34 cellular contexts compared by ENCODE assay signal in the genomic region with DNA sequence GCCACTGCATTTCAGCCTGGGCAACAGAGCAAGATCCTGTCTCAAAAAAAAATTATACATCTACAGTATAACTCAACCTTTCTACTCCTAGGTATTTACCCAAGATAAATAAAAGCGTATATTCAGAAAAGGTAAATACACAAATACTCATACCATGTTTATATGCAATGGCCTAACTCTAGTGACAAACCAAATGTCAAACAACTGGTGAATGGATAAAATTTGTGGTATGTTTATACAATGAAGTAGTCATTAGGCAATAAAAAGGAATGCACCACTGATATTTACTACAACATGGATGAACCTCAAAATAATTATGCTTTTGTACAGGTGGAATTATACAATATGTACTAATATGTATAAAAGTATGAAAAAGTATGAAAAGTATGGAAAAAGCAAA.
"Had no signal": no experiment of that assay in that cellular context is flagged by ENCODE, and none has a peak within 500 bp of the region (broad histone marks: within the 10 kb centered on the region; RNA-seq: fewer than 3 reads in every experiment).

No MANE protein-coding gene starts in this region.

- H3K27me3 ChIP-seq: MG63 had no signal

- H3K9me3 ChIP-seq: MG63 had no signal

- DNase-seq: Karpas-422, Kasumi-1, MG63, MM.1S, MV-4-11, NCI-H1048, NCI-H1092, NCI-H1092 treated with DMSO at 0.1 percent for 48 hours, NCI-H1105, NCI-H1105 treated with DMSO at 0.1 percent for 48 hours, NCI-H1417, NCI-H1417 treated with DMSO at 0.1 percent for 48 hours, NCI-H1436, NCI-H1436 treated with DMSO at 0.1 percent for 48 hours, NCI-H146, NCI-H1694, NCI-H1694 treated with DMSO at 0.1 percent for 48 hours, NCI-H187, NCI-H187 treated with DMSO at 0.1 percent for 48 hours, NCI-H1930, NCI-H2029, NCI-H2029 treated with DMSO at 0.1 percent for 48 hours, NCI-H2081, NCI-H2081 treated with DMSO at 0.1 percent for 48 hours, NCI-H2107, NCI-H2171, NCI-H2171 treated with DMSO at 0.1 percent for 48 hours, NCI-H2227 treated with DMSO at 0.1 percent for 48 hours, NCI-H226, NCI-H345, NCI-H446, NCI-H446 treated with DMSO at 0.1 percent for 48 hours, NCI-H510A, NCI-H510A treated with DMSO at 0.1 percent for 48 hours had no signal

- H3K4me3 ChIP-seq: MG63 had no signal

- H3K36me3 ChIP-seq: MG63 had no signal
